ENCODE assay signal across 20 cellular contexts in genomic region chr4:140626982-140627381, GRCh38. TPM values are rescaled to one million over a fixed set of nuclear protein-coding genes. Genes with fewer than 3 reads are reported as not detected.
DNase-seq lines count a peak whose midpoint lies in the region; ATAC-seq and TF ChIP-seq lines count a peak whose summit lies in the region.
"Had no signal": no experiment of that assay in that cellular context is flagged by ENCODE, and none has a peak within 500 bp of the region (broad histone marks: within the 10 kb centered on the region; RNA-seq: fewer than 3 reads in every experiment).

No MANE protein-coding gene starts in this region.

- H3K36me3 Mint-ChIP-seq in type B pancreatic cell: peaks cover 29% of the 10 kb centered on the region

- no peak for TF ChIP-seq EP300 in SK-N-SH (IDR thresholded peaks at IDR 0.05; ENCODE audit: borderline replicate concordance in 1 of 2, low read depth in 1 of 2, low read length in 1 of 2)

- no peaks in the 10 kb centered on the region for H4K20me1 ChIP-seq in SK-N-SH (ENCODE audit: insufficient read depth)

- H3K4me1 Mint-ChIP-seq in type B pancreatic cell (ENCODE audit: unreplicated experiment): no peaks in the 10 kb centered on the region
- H3K4me1 Mint-ChIP-seq: activated CD4-positive, alpha-beta T cell treated with anti-CD3 and anti-CD28 coated beads for 36 hours had no signal

- H3K9me3 ChIP-seq in cardiac muscle cell (ENCODE audit: low read depth): no peaks in the 10 kb centered on the region
- H3K9me3 ChIP-seq in SK-N-SH: no peaks in the 10 kb centered on the region
- H3K9me3 ChIP-seq in prostate gland: no peaks in the 10 kb centered on the region
- H3K9me3 ChIP-seq: neutrophil, right lobe of liver, stomach had no signal

- TF ChIP-seq POLR2A in prostate gland (IDR thresholded peaks at IDR 0.05): no peak

- H3K4me2 ChIP-seq in SK-N-SH: no peak overlapping the region

- H3K4me3 ChIP-seq in cardiac muscle cell (no peak overlapping the region), SK-N-SH (ENCODE audit: low read depth in 2 of 2, low read length in 1 of 2) (no peak overlapping the region), foreskin fibroblast (ENCODE audit: low read depth in 1 of 2, low read length in 2 of 2) (no peak overlapping the region), prostate gland (no peak overlapping the region)
- H3K4me3 ChIP-seq: right lobe of liver, stomach had no signal

- CTCF ChIA-PET in SK-N-SH (lab: Yijun Ruan, JAX): interaction anchor here (0.6 to 2.6 kb wide), 11 partner anchors 9 to 243 kb away, joined by 3 to 12 read pairs (median 3); no protein-coding TSS in a partner anchor

- TF ChIP-seq CTCF in cardiac muscle cell (IDR thresholded peaks at IDR 0.05; ENCODE audit: low read depth, low read length): peak; percentile 22
- TF ChIP-seq CTCF in SK-N-SH (IDR thresholded peaks at IDR 0.05): peak; percentile 37; the same call in 1 of the 2 replicates
- peak; percentile 15 for TF ChIP-seq CTCF in foreskin fibroblast (IDR thresholded peaks at IDR 0.05; ENCODE audit: low read depth, low read length)
- no peak for TF ChIP-seq CTCF in type B pancreatic cell (conservative IDR thresholded peaks at IDR 0.05)
- TF ChIP-seq CTCF in GM20000 (IDR thresholded peaks at IDR 0.05; ENCODE audit: extremely low read depth, missing control alignments): no peak
- no peak for TF ChIP-seq CTCF in prostate gland (IDR thresholded peaks at IDR 0.05)

- H3K79me2 ChIP-seq in SK-N-SH (ENCODE audit: insufficient read depth): no peaks in the 10 kb centered on the region

- no peaks in the 10 kb centered on the region for H3K4me1 ChIP-seq in cardiac muscle cell (ENCODE audit: low read depth)
- H3K4me1 ChIP-seq in SK-N-SH (ENCODE audit: control insufficient read depth in 1 of 2, insufficient read depth in 2 of 2, low read depth in 1 of 2, low read length in 1 of 2): no peaks in the 10 kb centered on the region; a peak in 1 of 4 replicates
- no peaks in the 10 kb centered on the region for H3K4me1 ChIP-seq in prostate gland (replicated peaks)
- H3K4me1 ChIP-seq: right lobe of liver, stomach had no signal

- H3K27ac ChIP-seq in cardiac muscle cell (no peak overlapping the region), SK-N-SH (ENCODE audit: low read depth in 2 of 2, low read length in 1 of 2) (peak overlapping the region in 1 of 2 experiments; percentile 22; a peak in 1 of 4 replicates), prostate gland (no peak overlapping the region)
- H3K27ac ChIP-seq: neutrophil, right lobe of liver, stomach had no signal

- ATAC-seq in left ventricle myocardium superior: no peak
- ATAC-seq: activated CD4-positive, alpha-beta T cell treated with anti-CD3 and anti-CD28 coated beads for 36 hours had no signal

- H3K27me3 Mint-ChIP-seq in type B pancreatic cell: no peaks in the 10 kb centered on the region
- H3K27me3 Mint-ChIP-seq: activated CD4-positive, alpha-beta T cell treated with anti-CD3 and anti-CD28 coated beads for 36 hours had no signal

- DNase-seq in cardiac muscle cell (ENCODE audit: low read depth in 1 of 2, low spot score in 1 of 2) (peak in 1 of 2 donors; percentile 24), left ventricle myocardium superior (no peak), SK-N-SH (peak; percentile 40), foreskin fibroblast (peak in 1 of 2 donors; percentile 22), type B pancreatic cell (ENCODE audit: extremely low spot score, unreplicated experiment) (no peak), retina (no peak), GM20000 (ENCODE audit: low spot score) (no peak), prostate gland (ENCODE audit: low spot score) (no peak)
- DNase-seq: activated CD4-positive, alpha-beta T cell treated with anti-CD3 and anti-CD28 coated beads for 36 hours; activated CD8-positive, alpha-beta memory T cell treated with anti-CD3 and anti-CD28 coated beads, Interleukin-2, amount 50 U/mL, for 4 hours; erythroblast; glutamatergic neuron; NCI-H187; NCI-H524; right lobe of liver; stomach had no signal

- WGBS in SK-N-SH (ENCODE audit: low lambda C conversion rate): 88% methylated on average over 1 of the region's 1 CpG
- WGBS in prostate gland: 44% methylated on average over 1 of the region's 1 CpG

- no peaks in the 10 kb centered on the region for H3K27me3 ChIP-seq in cardiac muscle cell
- H3K27me3 ChIP-seq in SK-N-SH (ENCODE audit: insufficient read depth): no peaks in the 10 kb centered on the region
- no peaks in the 10 kb centered on the region for H3K27me3 ChIP-seq in prostate gland (replicated peaks; ENCODE audit: insufficient read depth)
- H3K27me3 ChIP-seq: neutrophil, right lobe of liver, stomach had no signal

- H3K27ac Mint-ChIP-seq in type B pancreatic cell: peak overlapping the region; percentile 53
- H3K27ac Mint-ChIP-seq: activated CD4-positive, alpha-beta T cell treated with anti-CD3 and anti-CD28 coated beads for 36 hours had no signal

- peaks cover 5% of the 10 kb centered on the region for H3F3A ChIP-seq in SK-N-SH (replicated peaks; ENCODE audit: insufficient read depth)

- no peaks in the 10 kb centered on the region for H3K9me2 ChIP-seq in SK-N-SH

- H2AFZ ChIP-seq in SK-N-SH (ENCODE audit: low read depth): no peak overlapping the region

- H3K36me3 ChIP-seq in cardiac muscle cell (peaks cover 6% of the 10 kb centered on the region), SK-N-SH (replicated peaks in 1 of 2; ENCODE audit: control insufficient read depth in 1 of 2, insufficient read depth in 2 of 2, low read length in 1 of 2) (peaks cover 42 to 56% of the 10 kb centered on the region in 2 experiments), prostate gland (peaks cover 0 to 6% of the 10 kb centered on the region in 2 donors)
- H3K36me3 ChIP-seq: neutrophil had no signal

- H3K4me3 Mint-ChIP-seq in type B pancreatic cell: no peak overlapping the region
- H3K4me3 Mint-ChIP-seq: activated CD4-positive, alpha-beta T cell treated with anti-CD3 and anti-CD28 coated beads for 36 hours had no signal

- POLR2A ChIA-PET in SK-N-SH (lab: Yijun Ruan, JAX): no interaction called here

- no peaks in the 10 kb centered on the region for H3K9me3 Mint-ChIP-seq in type B pancreatic cell

- peak; percentile 70 for TF ChIP-seq RAD21 in SK-N-SH (IDR thresholded peaks at IDR 0.05; ENCODE audit: low read length)

- H3K9ac ChIP-seq in SK-N-SH: no peak overlapping the region

- intact Hi-C loops in left ventricle myocardium superior (cut with micrococcal nuclease) (no loop called here), prostate gland (cut with DNase I) (no loop called here)

TF ChIP-seq in SK-N-SH, 30 proteins besides CTCF, POLR2A, EP300 and RAD21:
- TF ChIP-seq SMC3 (IDR thresholded peaks at IDR 0.05; ENCODE audit: low read depth, low read length) (peak; percentile 43; the same call in 1 of the 2 replicates), POLR2AphosphoS5 (IDR thresholded peaks at IDR 0.05; ENCODE audit: low read depth, low read length) (no peak)

RNA-seq across cellular contexts. Expression of gene UCP1, which starts 58.2 kb away (rescaled TPM):
- total RNA-seq in cardiac muscle cell (0.21 TPM in 1 of 2 replicates, not detected in the other), left ventricle myocardium superior (not detected), type B pancreatic cell (ENCODE audit: low replicate concordance) (0.41 TPM in 1 of 2 replicates, not detected in the other), prostate gland (not detected)
- polyA plus RNA-seq in cardiac muscle cell (0.11 and 0.12 TPM in 2 replicates), SK-N-SH (2012; rRNA removed) (not detected in 2 replicates)
- polyA plus RNA-seq in SK-N-SH (2012; cell fraction: cytosol; rRNA removed): 0.01 TPM in 1 of 2 replicates, not detected in the other
- polyA plus RNA-seq in SK-N-SH (2012; cell fraction: nucleus; rRNA removed): 0.04 TPM in 1 of 2 replicates, not detected in the other
- total RNA-seq: activated CD4-positive, alpha-beta T cell treated with anti-CD3 and anti-CD28 coated beads for 36 hours; HT1080; mononuclear cell; right lobe of liver; ureter had no signal
- polyA plus RNA-seq: stomach had no signal

Comparison
In these comparisons a context has a peak if more than half of its experiments do, and no peak if none do; other contexts are left out.
1. CTCF ChIP-seq: peak in cardiac muscle cell (single experiment), SK-N-SH (single experiment) and foreskin fibroblast (single experiment); none in type B pancreatic cell (single experiment), GM20000 (single experiment) and prostate gland (0 of 4).